8 cellular contexts compared by ENCODE assay signal in genomic region chr10:22317121-22317370, GRCh38. TPM values are rescaled to one million over a fixed set of nuclear protein-coding genes. Genes with fewer than 3 reads are reported as not detected.
A peak's percentile ranks its signal among the peaks of the same experiment; 100 is the strongest.
DNase-seq lines count a peak whose midpoint lies in the region; ATAC-seq, FAIRE-seq and TF ChIP-seq lines count a peak whose summit lies in the region.

No MANE protein-coding gene starts in this region.

- peaks cover 18% of the 10 kb centered on the region for H3K27me3 Mint-ChIP-seq in activated naive CD4-positive, alpha-beta T cell treated with anti-CD3 and anti-CD28 coated beads for 36 hours (ENCODE audit: low read depth)
- H3K27me3 Mint-ChIP-seq in activated naive CD8-positive, alpha-beta T cell treated with anti-CD3 and anti-CD28 coated beads, Interleukin-2, amount 10 ng/mL, durations not matched to agents 7 days and 5 days = peaks cover 33% of the 10 kb centered on the region

- H3K4me1 Mint-ChIP-seq in activated naive CD4-positive, alpha-beta T cell treated with anti-CD3 and anti-CD28 coated beads for 36 hours (ENCODE audit: low read depth) = peaks cover 30% of the 10 kb centered on the region
- peaks cover 23% of the 10 kb centered on the region for H3K4me1 Mint-ChIP-seq in activated naive CD8-positive, alpha-beta T cell treated with anti-CD3 and anti-CD28 coated beads, Interleukin-2, amount 10 ng/mL, durations not matched to agents 7 days and 5 days

- TF ChIP-seq CTCF in HepG2 (CRISPR knock-in tag; IDR thresholded peaks at IDR 0.05) = no peak
- no peak for TF ChIP-seq CTCF in tibial nerve (IDR thresholded peaks at IDR 0.05)

- H3K4me1 ChIP-seq in HepG2 (ENCODE audit: insufficient read depth, low read length) = peaks cover 35% of the 10 kb centered on the region
- peaks cover 0 to 40% (median 11%) of the 10 kb centered on the region in 4 donors for H3K4me1 ChIP-seq in tibial nerve

- no peak for TF ChIP-seq RAD21 in HepG2 (CRISPR knock-in tag; IDR thresholded peaks at IDR 0.05)

- intact Hi-C loops in activated naive CD4-positive, alpha-beta T cell treated with anti-CD3 and anti-CD28 coated beads for 36 hours (cut with micrococcal nuclease) = loop anchor here (5.0 to 10.0 kb wide), 5 partner anchors 120 to 1048 kb away; partner anchors contain the start of gene MLLT10
- intact Hi-C loops in HepG2 (cut with micrococcal nuclease; ENCODE audit: unreplicated experiment) = loop anchor here (2.0 to 5.0 kb wide), 2 partner anchors 120 to 314 kb away; partner anchors contain the start of gene DNAJC1

- H3K9me3 ChIP-seq in HepG2 (ENCODE audit: low read length) = no peaks in the 10 kb centered on the region
- no peaks in the 10 kb centered on the region for H3K9me3 ChIP-seq in tibial nerve

- H4K20me1 ChIP-seq in HepG2 (ENCODE audit: insufficient read depth, low read length) = peaks cover under 1% of the 10 kb centered on the region; the same call in 1 of the 2 replicates

- POLR2A ChIA-PET in activated naive CD8-positive, alpha-beta T cell treated with anti-CD3 and anti-CD28 coated beads, Interleukin-2, amount 10 ng/mL, durations not matched to agents 7 days and 5 days (lab: Charles Lee) = interaction anchor here (1.3 to 2.4 kb wide), 7 partner anchors 8 to 314 kb away, joined by 3 to 30 read pairs (median 10); partner anchors contain the start of genes DNAJC1 and SPAG6
- POLR2A ChIA-PET in HepG2 (lab: Yijun Ruan, JAX) = interaction anchor here (1.7 to 2.9 kb wide), 4 partner anchors 8 to 314 kb away, joined by 10 to 32 read pairs (median 19); partner anchors contain the start of gene DNAJC1

- H3K79me2 ChIP-seq in HepG2 (ENCODE audit: insufficient read depth, low read length) = peaks cover 11% of the 10 kb centered on the region

- H3K36me3 ChIP-seq in HepG2 (replicated peaks in 1 of 2; ENCODE audit: control insufficient read depth in 1 of 2, insufficient read depth in 2 of 2, low read length in 2 of 2) (no peaks in the 10 kb centered on the region), tibial nerve (no peaks in the 10 kb centered on the region)

- CTCF ChIA-PET in activated naive CD4-positive, alpha-beta T cell treated with anti-CD3 and anti-CD28 coated beads for 36 hours (lab: Charles Lee) = interaction anchor here (0.7 to 1.6 kb wide), 2 partner anchors 60 to 323 kb away, joined by 3 to 6 read pairs; no protein-coding TSS in a partner anchor
- CTCF ChIA-PET in HepG2 (lab: Yijun Ruan, JAX; ENCODE audit: low intra/inter-chr PET ratio, low total read pairs) = no interaction called here

- no peaks in the 10 kb centered on the region for H3K9me3 Mint-ChIP-seq in activated naive CD4-positive, alpha-beta T cell treated with anti-CD3 and anti-CD28 coated beads for 36 hours
- H3K9me3 Mint-ChIP-seq in activated naive CD8-positive, alpha-beta T cell treated with anti-CD3 and anti-CD28 coated beads, Interleukin-2, amount 10 ng/mL, durations not matched to agents 7 days and 5 days = no peaks in the 10 kb centered on the region

- H3K27ac Mint-ChIP-seq in activated naive CD4-positive, alpha-beta T cell treated with anti-CD3 and anti-CD28 coated beads for 36 hours = peak overlapping the region; percentile 86
- H3K27ac Mint-ChIP-seq in activated naive CD8-positive, alpha-beta T cell treated with anti-CD3 and anti-CD28 coated beads, Interleukin-2, amount 10 ng/mL, durations not matched to agents 7 days and 5 days = peak overlapping the region; percentile 89

- peaks cover 4% of the 10 kb centered on the region for H3K36me3 Mint-ChIP-seq in activated naive CD4-positive, alpha-beta T cell treated with anti-CD3 and anti-CD28 coated beads for 36 hours (ENCODE audit: low read depth)
- peaks cover 8% of the 10 kb centered on the region for H3K36me3 Mint-ChIP-seq in activated naive CD8-positive, alpha-beta T cell treated with anti-CD3 and anti-CD28 coated beads, Interleukin-2, amount 10 ng/mL, durations not matched to agents 7 days and 5 days

- H3K9ac ChIP-seq in HepG2 (ENCODE audit: insufficient read depth, low read depth, low read length) = peak overlapping the region; percentile 81

- H3K4me3 Mint-ChIP-seq in activated naive CD4-positive, alpha-beta T cell treated with anti-CD3 and anti-CD28 coated beads for 36 hours = peak overlapping the region; percentile 91
- peak overlapping the region; percentile 86 for H3K4me3 Mint-ChIP-seq in activated naive CD8-positive, alpha-beta T cell treated with anti-CD3 and anti-CD28 coated beads, Interleukin-2, amount 10 ng/mL, durations not matched to agents 7 days and 5 days

- no peak for FAIRE-seq in HepG2 (lab: Jason Lieb, UNC)

- in situ Hi-C loops in HepG2 (cut with HindIII; ENCODE audit: extremely low pct_ligation_motif_present, low pct_unique_long_range_greater_than_20kb) = loop anchor here (10.0 to 25.0 kb wide), 3 partner anchors 312 to 805 kb away; partner anchors contain the start of genes DNAJC1 and PIP4K2A

- H3K4me3 ChIP-seq in HepG2 (replicated peaks in 1 of 3; ENCODE audit: insufficient read depth in 1 of 3, low read depth in 2 of 3, low read length in 3 of 3) = peak overlapping the region; percentile 75 to 82 (median 78)
- H3K4me3 ChIP-seq in tibial nerve = peak overlapping the region; percentile 64 to 90 (median 84)

- TSS peak; percentile 56 for BruUV-seq in HepG2 (replicated peaks; lab: Mats Ljungman, UMichigan)

- peak; percentile 43 for DNase-seq in activated naive CD4-positive, alpha-beta T cell treated with anti-CD3 and anti-CD28 coated beads for 36 hours
- no peak for DNase-seq in activated naive CD4-positive, alpha-beta T cell treated with Interleukin-2 at 50 U/mL for 16 hours
- no peak for DNase-seq in activated naive CD8-positive, alpha-beta T cell treated with anti-CD3 and anti-CD28 coated beads, Interleukin-2, amount 10 ng/mL, durations not matched to agents 7 days and 5 days
- DNase-seq in HepG2 (ENCODE audit: low spot score) (no peak), tibial nerve (ENCODE audit: low spot score in 2 of 2) (no peak), islet precursor cell (no peak)
- DNase-seq in activated CD4-positive, CD25-positive, alpha-beta regulatory T cell treated with anti-CD3 and anti-CD28 coated beads, Interleukin-2, amount 50 U/mL, for 72 hours = no peak

- TF ChIP-seq EP300 in HepG2 (IDR thresholded peaks at IDR 0.05; ENCODE audit: low read depth in 2 of 2, low read length in 2 of 2) (no peak), HepG2 (CRISPR knock-in tag; IDR thresholded peaks at IDR 0.05; ENCODE audit: borderline replicate concordance) (no peak), tibial nerve (IDR thresholded peaks at IDR 0.05) (no peak)

- peak overlapping the region; percentile 29 for H2AFZ ChIP-seq in HepG2 (ENCODE audit: low read length)

- under 1% methylated on average over 8 of the region's 8 CpGs for WGBS in HepG2 (ENCODE audit: low lambda C conversion rate)
- 32 to 35% methylated on average over 8 of the region's 8 CpGs for WGBS in tibial nerve, 2 donors

- TF ChIP-seq POLR2A in HepG2 (IDR thresholded peaks at IDR 0.05; ENCODE audit: insufficient read depth in 1 of 2, low read depth in 2 of 2, low read length in 2 of 2) (no peak), tibial nerve (IDR thresholded peaks at IDR 0.05) (no peak)

- H3K27ac ChIP-seq in HepG2 (ENCODE audit: extremely low read length, insufficient read depth, low read length) = peak overlapping the region; percentile 92
- peak overlapping the region; percentile 82 to 97 (median 95) for H3K27ac ChIP-seq in tibial nerve

- peak overlapping the region; percentile 80 for H3K4me2 ChIP-seq in HepG2 (ENCODE audit: low read depth, low read length)

- H3K27me3 ChIP-seq in HepG2 (ENCODE audit: control insufficient read depth in 1 of 2, insufficient read depth in 2 of 2, low read length in 2 of 2) = peaks cover 0 to 16% of the 10 kb centered on the region in 2 experiments; a peak in 3 of 5 replicates
- no peaks in the 10 kb centered on the region for H3K27me3 ChIP-seq in tibial nerve

- ATAC-seq in activated naive CD8-positive, alpha-beta T cell treated with anti-CD3 and anti-CD28 coated beads, Interleukin-2, amount 10 ng/mL, durations not matched to agents 7 days and 5 days (ENCODE audit: low read depth) = no peak
- no peak for ATAC-seq in HepG2
- no peak for ATAC-seq in HG03521 (IDR thresholded peaks at IDR 0.05; ENCODE audit: unreplicated experiment)

RNA-seq across cellular contexts. Expression of gene COMMD3, which starts 0.9 kb away (rescaled TPM):
- total RNA-seq in activated naive CD4-positive, alpha-beta T cell treated with anti-CD3 and anti-CD28 coated beads for 36 hours = 10 to 100 TPM; 64.5 to 69.4 TPM
- 10 to 100 TPM; 55.3 to 61.4 TPM for total RNA-seq in activated naive CD8-positive, alpha-beta T cell treated with anti-CD3 and anti-CD28 coated beads, Interleukin-2, amount 10 ng/mL, durations not matched to agents 7 days and 5 days
- total RNA-seq in HepG2 (2016; rRNA removed; fragmentation: Illumina TruSeq; extraction: Trizol) (54.4 and 56.8 TPM in 2 replicates), tibial nerve (10 to 100 TPM; 17.2 to 28.2 (median 23.8) TPM)
- 15.2 and 17.8 TPM in 2 replicates for total RNA-seq in HepG2 (2016; cell fraction: cytosol; rRNA removed; fragmentation: Illumina TruSeq; extraction: Trizol; ENCODE audit: low read depth)
- total RNA-seq in HepG2 (2016; cell fraction: insoluble cytoplasmic fraction; rRNA removed; fragmentation: Illumina TruSeq; extraction: Trizol) = 55.9 and 59.6 TPM in 2 replicates
- total RNA-seq in HepG2 (2016; cell fraction: membrane; rRNA removed; fragmentation: Illumina TruSeq; extraction: Trizol) = 24.8 and 25.2 TPM in 2 replicates
- 58.2 and 59.9 TPM in 2 replicates for total RNA-seq in HepG2 (2016; cell fraction: nucleus; rRNA removed; fragmentation: Illumina TruSeq; extraction: Trizol)
- 32.5 and 38.7 TPM in 2 replicates for polyA plus RNA-seq in HepG2 (2011; rRNA removed)
- polyA plus RNA-seq in HepG2 (2011; cell fraction: cytosol; rRNA removed) = 13.0 and 16.4 TPM in 2 replicates
- 32.4 and 40.5 TPM in 2 replicates for polyA plus RNA-seq in HepG2 (2011; cell fraction: nucleus; rRNA removed)
- polyA plus RNA-seq in HepG2 (2012) = 26.8 and 37.6 TPM in 2 replicates
- polyA plus RNA-seq in HepG2 (2016; cell fraction: cytosol; fragmentation: Illumina TruSeq; extraction: Trizol; ENCODE audit: low read depth) = 16.4 and 19.0 TPM in 2 replicates
- 54.7 and 56.3 TPM in 2 replicates for polyA plus RNA-seq in HepG2 (2016; cell fraction: insoluble cytoplasmic fraction; fragmentation: Illumina TruSeq; extraction: Trizol; ENCODE audit: low read depth)
- 20.1 and 20.4 TPM in 2 replicates for polyA plus RNA-seq in HepG2 (2016; cell fraction: membrane; fragmentation: Illumina TruSeq; extraction: Trizol; ENCODE audit: low read depth)
- polyA plus RNA-seq in HepG2 (2016; cell fraction: nucleus; fragmentation: Illumina TruSeq; extraction: Trizol; ENCODE audit: insufficient read depth, low read depth) = 76.7 and 77.8 TPM in 2 replicates
- 3.1 and 6.1 TPM in 2 replicates for polyA minus RNA-seq in HepG2 (2011; rRNA and poly(A)+ RNA removed; ENCODE audit: low replicate concordance)
- 3.3 and 8.5 TPM in 2 replicates for polyA minus RNA-seq in HepG2 (2011; cell fraction: cytosol; rRNA and poly(A)+ RNA removed)
- 35.2 and 36.6 TPM in 2 replicates for polyA minus RNA-seq in HepG2 (2011; cell fraction: nucleus; rRNA and poly(A)+ RNA removed)

RNA-seq across cellular contexts. Expression of gene BMI1, which starts 3.9 kb away (rescaled TPM):
- 10 to 100 TPM; 28.2 to 32.1 TPM for total RNA-seq in activated naive CD4-positive, alpha-beta T cell treated with anti-CD3 and anti-CD28 coated beads for 36 hours
- total RNA-seq in activated naive CD8-positive, alpha-beta T cell treated with anti-CD3 and anti-CD28 coated beads, Interleukin-2, amount 10 ng/mL, durations not matched to agents 7 days and 5 days = 10 to 100 TPM; 40.0 to 44.5 TPM
- total RNA-seq in HepG2 (2016; rRNA removed; fragmentation: Illumina TruSeq; extraction: Trizol) (44.0 and 46.3 TPM in 2 replicates), tibial nerve (100 to 1,000 TPM in 1 of 4 donors, 10 to 100 TPM in 3; 60.8 to 109 (median 67.8) TPM)
- 8.7 and 9.7 TPM in 2 replicates for total RNA-seq in HepG2 (2016; cell fraction: cytosol; rRNA removed; fragmentation: Illumina TruSeq; extraction: Trizol; ENCODE audit: low read depth)
- total RNA-seq in HepG2 (2016; cell fraction: insoluble cytoplasmic fraction; rRNA removed; fragmentation: Illumina TruSeq; extraction: Trizol) = 41.7 and 51.3 TPM in 2 replicates
- 45.9 and 47.6 TPM in 2 replicates for total RNA-seq in HepG2 (2016; cell fraction: membrane; rRNA removed; fragmentation: Illumina TruSeq; extraction: Trizol)
- 35.5 and 44.2 TPM in 2 replicates for total RNA-seq in HepG2 (2016; cell fraction: nucleus; rRNA removed; fragmentation: Illumina TruSeq; extraction: Trizol)
- polyA plus RNA-seq in HepG2 (2011; rRNA removed) = 28.0 and 30.5 TPM in 2 replicates
- polyA plus RNA-seq in HepG2 (2011; cell fraction: cytosol; rRNA removed) = 11.2 and 14.7 TPM in 2 replicates
- polyA plus RNA-seq in HepG2 (2011; cell fraction: nucleus; rRNA removed) = 33.2 and 46.3 TPM in 2 replicates
- polyA plus RNA-seq in HepG2 (2012) = 28.8 and 47.8 TPM in 2 replicates
- 8.6 and 9.9 TPM in 2 replicates for polyA plus RNA-seq in HepG2 (2016; cell fraction: cytosol; fragmentation: Illumina TruSeq; extraction: Trizol; ENCODE audit: low read depth)
- 49.7 and 50.7 TPM in 2 replicates for polyA plus RNA-seq in HepG2 (2016; cell fraction: insoluble cytoplasmic fraction; fragmentation: Illumina TruSeq; extraction: Trizol; ENCODE audit: low read depth)
- polyA plus RNA-seq in HepG2 (2016; cell fraction: membrane; fragmentation: Illumina TruSeq; extraction: Trizol; ENCODE audit: low read depth) = 28.7 and 33.7 TPM in 2 replicates
- 66.4 and 66.5 TPM in 2 replicates for polyA plus RNA-seq in HepG2 (2016; cell fraction: nucleus; fragmentation: Illumina TruSeq; extraction: Trizol; ENCODE audit: insufficient read depth, low read depth)
- polyA minus RNA-seq in HepG2 (2011; rRNA and poly(A)+ RNA removed; ENCODE audit: low replicate concordance) = 43.5 and 48.7 TPM in 2 replicates
- 26.1 TPM in 2 replicates for polyA minus RNA-seq in HepG2 (2011; cell fraction: cytosol; rRNA and poly(A)+ RNA removed)
- polyA minus RNA-seq in HepG2 (2011; cell fraction: nucleus; rRNA and poly(A)+ RNA removed) = 33.6 and 33.9 TPM in 2 replicates

RNA-seq across cellular contexts. Expression of gene SPAG6, which starts 28.2 kb away (rescaled TPM):
- not detected for total RNA-seq in activated naive CD4-positive, alpha-beta T cell treated with anti-CD3 and anti-CD28 coated beads for 36 hours
- total RNA-seq in activated naive CD8-positive, alpha-beta T cell treated with anti-CD3 and anti-CD28 coated beads, Interleukin-2, amount 10 ng/mL, durations not matched to agents 7 days and 5 days = under 1 TPM; 0.67 to 0.77 TPM
- total RNA-seq in HepG2 (2016; rRNA removed; fragmentation: Illumina TruSeq; extraction: Trizol) (not detected in 2 replicates), tibial nerve (not detected)
- not detected in 2 replicates for total RNA-seq in HepG2 (2016; cell fraction: cytosol; rRNA removed; fragmentation: Illumina TruSeq; extraction: Trizol; ENCODE audit: low read depth)
- total RNA-seq in HepG2 (2016; cell fraction: insoluble cytoplasmic fraction; rRNA removed; fragmentation: Illumina TruSeq; extraction: Trizol) = not detected in 2 replicates
- total RNA-seq in HepG2 (2016; cell fraction: membrane; rRNA removed; fragmentation: Illumina TruSeq; extraction: Trizol) = not detected in 2 replicates
- not detected in 2 replicates for total RNA-seq in HepG2 (2016; cell fraction: nucleus; rRNA removed; fragmentation: Illumina TruSeq; extraction: Trizol)
- polyA plus RNA-seq in HepG2 (2011; rRNA removed) = not detected in 2 replicates
- not detected in 2 replicates for polyA plus RNA-seq in HepG2 (2011; cell fraction: cytosol; rRNA removed)
- polyA plus RNA-seq in HepG2 (2011; cell fraction: nucleus; rRNA removed) = not detected in 2 replicates
- polyA plus RNA-seq in HepG2 (2012) = not detected in 2 replicates
- not detected in 2 replicates for polyA plus RNA-seq in HepG2 (2016; cell fraction: cytosol; fragmentation: Illumina TruSeq; extraction: Trizol; ENCODE audit: low read depth)
- not detected in 2 replicates for polyA plus RNA-seq in HepG2 (2016; cell fraction: insoluble cytoplasmic fraction; fragmentation: Illumina TruSeq; extraction: Trizol; ENCODE audit: low read depth)
- not detected in 2 replicates for polyA plus RNA-seq in HepG2 (2016; cell fraction: membrane; fragmentation: Illumina TruSeq; extraction: Trizol; ENCODE audit: low read depth)
- polyA plus RNA-seq in HepG2 (2016; cell fraction: nucleus; fragmentation: Illumina TruSeq; extraction: Trizol; ENCODE audit: insufficient read depth, low read depth) = not detected in 2 replicates
- not detected in 2 replicates for polyA minus RNA-seq in HepG2 (2011; rRNA and poly(A)+ RNA removed; ENCODE audit: low replicate concordance)
- polyA minus RNA-seq in HepG2 (2011; cell fraction: cytosol; rRNA and poly(A)+ RNA removed) = not detected in 2 replicates
- polyA minus RNA-seq in HepG2 (2011; cell fraction: nucleus; rRNA and poly(A)+ RNA removed) = not detected in 2 replicates
